1 cellular context compared by ENCODE assay signal in the genomic region with DNA sequence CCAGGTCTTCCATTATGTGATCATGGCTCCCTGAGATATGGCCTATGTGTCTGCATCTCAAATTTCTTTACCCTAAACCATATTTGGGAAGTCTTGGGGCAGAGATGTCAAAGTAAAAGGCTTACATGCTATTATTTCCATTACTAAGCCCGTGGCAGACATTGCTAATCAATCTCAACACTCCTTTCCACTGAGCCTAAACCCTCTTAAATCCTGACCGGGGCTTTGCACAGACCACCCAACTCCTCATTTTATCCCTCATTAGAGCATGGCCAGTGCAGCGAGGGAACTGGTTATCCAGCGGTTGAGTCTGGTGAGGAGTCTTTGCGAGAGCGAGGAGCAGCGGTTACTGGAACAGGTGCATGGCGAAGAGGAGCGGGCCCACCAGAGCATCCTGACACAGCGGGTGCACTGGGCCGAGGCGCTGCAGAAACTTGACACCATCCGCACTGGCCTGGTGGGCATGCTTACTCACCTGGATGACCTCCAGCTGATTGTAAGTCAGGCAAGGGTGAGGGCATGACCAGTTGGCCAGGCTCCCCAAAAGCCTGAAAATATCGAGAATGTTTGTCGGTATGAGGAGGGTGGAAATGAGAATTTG.
TF ChIP-seq lines count a peak whose summit lies in the region.

No MANE protein-coding gene starts in this region.

TF ChIP-seq in K562, 482 proteins besides CTCF, POLR2A, EP300 and RAD21:
- TF ChIP-seq FOSL1 (tag; conservative IDR thresholded peaks at IDR 0.05), result no peak
- TF ChIP-seq HNRNPUL1 (IDR thresholded peaks at IDR 0.05; ENCODE audit: low read length), result no peak
- TF ChIP-seq ZBTB17 (CRISPR knock-in tag; IDR thresholded peaks at IDR 0.05), result peak; percentile 65; the same call in 1 of the 2 replicates
- TF ChIP-seq, protein P1, sequence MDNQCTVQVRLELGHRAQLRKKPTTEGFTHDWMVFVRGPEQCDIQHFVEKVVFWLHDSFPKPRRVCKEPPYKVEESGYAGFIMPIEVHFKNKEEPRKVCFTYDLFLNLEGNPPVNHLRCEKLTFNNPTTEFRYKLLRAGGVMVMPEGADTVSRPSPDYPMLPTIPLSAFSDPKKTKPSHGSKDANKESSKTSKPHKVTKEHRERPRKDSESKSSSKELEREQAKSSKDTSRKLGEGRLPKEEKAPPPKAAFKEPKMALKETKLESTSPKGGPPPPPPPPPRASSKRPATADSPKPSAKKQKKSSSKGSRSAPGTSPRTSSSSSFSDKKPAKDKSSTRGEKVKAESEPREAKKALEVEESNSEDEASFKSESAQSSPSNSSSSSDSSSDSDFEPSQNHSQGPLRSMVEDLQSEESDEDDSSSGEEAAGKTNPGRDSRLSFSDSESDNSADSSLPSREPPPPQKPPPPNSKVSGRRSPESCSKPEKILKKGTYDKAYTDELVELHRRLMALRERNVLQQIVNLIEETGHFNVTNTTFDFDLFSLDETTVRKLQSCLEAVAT (IDR thresholded peaks at IDR 0.05), result peak in 1 of 2 experiments; percentile 52; a peak in 1 of 4 replicates
- no peak for TF ChIP-seq MCM3 (IDR thresholded peaks at IDR 0.05)
- peak; percentile 87; the same call in 1 of the 2 replicates for TF ChIP-seq MYNN (IDR thresholded peaks at IDR 0.05)
- TF ChIP-seq MYNN (CRISPR knock-in tag; IDR thresholded peaks at IDR 0.05), result peak; percentile 49; the same call in 1 of the 2 replicates
